25 cellular contexts compared by ENCODE assay signal in genomic region chr11:86152901-86153300, GRCh38.
DNase-seq lines count a peak whose midpoint lies in the region; ATAC-seq and TF ChIP-seq lines count a peak whose summit lies in the region.
"Had no signal": no experiment of that assay in that cellular context is flagged by ENCODE, and none has a peak within 500 bp of the region (broad histone marks: within the 10 kb centered on the region; RNA-seq: fewer than 3 reads in every experiment).

No MANE protein-coding gene starts in this region.

- TF ChIP-seq CTCF in natural killer cell (IDR thresholded peaks at IDR 0.05): no peak

- no peak overlapping the region for H3K4me3 Mint-ChIP-seq in T-helper 17 cell
- H3K4me3 Mint-ChIP-seq in natural killer cell: peak overlapping the region; percentile 36
- H3K4me3 Mint-ChIP-seq: activated T-cell treated with anti-CD3 and anti-CD28 coated beads, Interleukin-2, amount 50 U/mL, for 24 hours; GM23338 had no signal

- ATAC-seq in T-helper 17 cell (no peak), natural killer cell (no peak), GM18861 (IDR thresholded peaks at IDR 0.05; ENCODE audit: unreplicated experiment) (no peak)
- ATAC-seq: esophagus mucosa, GM23338, upper lobe of right lung had no signal

- H3K36me3 Mint-ChIP-seq in T-helper 17 cell (ENCODE audit: low read depth): peaks cover 6% of the 10 kb centered on the region
- H3K36me3 Mint-ChIP-seq in natural killer cell: no peaks in the 10 kb centered on the region
- H3K36me3 Mint-ChIP-seq: CD4-positive, CD25-positive, alpha-beta regulatory T cell had no signal

- intact Hi-C loops in natural killer cell (cut with micrococcal nuclease): no loop called here

- peaks cover 30% of the 10 kb centered on the region for H3K4me1 Mint-ChIP-seq in T-helper 17 cell
- H3K4me1 Mint-ChIP-seq in natural killer cell: peaks cover 33 to 35% of the 10 kb centered on the region in 2 donors

- peak overlapping the region; percentile 89 for H3K27ac Mint-ChIP-seq in T-helper 17 cell
- H3K27ac Mint-ChIP-seq in natural killer cell: peak overlapping the region; percentile 62 to 65
- H3K27ac Mint-ChIP-seq: activated T-cell treated with anti-CD3 and anti-CD28 coated beads, Interleukin-2, amount 50 U/mL, for 24 hours; GM23338 had no signal

- H3K9me3 Mint-ChIP-seq in natural killer cell: no peaks in the 10 kb centered on the region
- H3K9me3 Mint-ChIP-seq: activated T-cell treated with anti-CD3 and anti-CD28 coated beads, Interleukin-2, amount 50 U/mL, for 24 hours; CD4-positive, CD25-positive, alpha-beta regulatory T cell; GM23338 had no signal

- no peak for DNase-seq in T-helper 17 cell
- no peak for DNase-seq in natural killer cell
- no peak for DNase-seq in substantia nigra (lab: John Stamatoyannopoulos, UW)
- no peak for DNase-seq in ecto neural progenitor cell (ENCODE audit: low spot score)
- DNase-seq in NCI-H146 (lab: John Stamatoyannopoulos, UW): no peak
- no peak for DNase-seq in activated CD4-positive, alpha-beta T cell treated with anti-CD3 and anti-CD28 coated beads, Interleukin-2, amount 50 U/mL, for 48 hours
- DNase-seq: activated CD4-positive, alpha-beta T cell treated with anti-CD3 and anti-CD28 coated beads for 48 hours; activated gamma-delta T cell treated with Interleukin-2 at 50 U/mL for 16 hours; activated T-cell treated with anti-CD3 and anti-CD28 coated beads, Interleukin-2, amount 50 U/mL, for 24 hours; brain microvascular endothelial cell; colonic mucosa; heart right ventricle; left cardiac atrium; NCI-H1694; SHP77; stimulated activated CD8-positive, alpha-beta memory T cell treated with anti-CD3 and anti-CD28 coated beads, Interleukin-4, amount 100 ng/mL, for 48 hours; T-helper 9 cell; upper lobe of right lung; WERI-Rb-1 had no signal

- H3K27me3 Mint-ChIP-seq in T-helper 17 cell (no peaks in the 10 kb centered on the region), natural killer cell (ENCODE audit: low read depth in 2 of 2) (no peaks in the 10 kb centered on the region)
- H3K27me3 Mint-ChIP-seq: activated T-cell treated with anti-CD3 and anti-CD28 coated beads, Interleukin-2, amount 50 U/mL, for 24 hours; CD4-positive, CD25-positive, alpha-beta regulatory T cell had no signal

- H3K9me3 ChIP-seq in T-helper 17 cell (ENCODE audit: control insufficient read depth, low read length, poor library complexity, severe bottlenecking): no peaks in the 10 kb centered on the region
- H3K9me3 ChIP-seq: colonic mucosa, heart right ventricle, upper lobe of right lung had no signal

- peak overlapping the region; percentile 75 for H3K27ac ChIP-seq in cingulate gyrus (ENCODE audit: low read depth, low read length)
- peak overlapping the region; percentile 98 for H3K27ac ChIP-seq in substantia nigra (ENCODE audit: low read depth, low read length, poor library complexity, severe bottlenecking)
- H3K27ac ChIP-seq: brain microvascular endothelial cell, colonic mucosa, HL-60, WERI-Rb-1 had no signal
